8 cellular contexts compared by ENCODE assay signal in the genomic region with DNA sequence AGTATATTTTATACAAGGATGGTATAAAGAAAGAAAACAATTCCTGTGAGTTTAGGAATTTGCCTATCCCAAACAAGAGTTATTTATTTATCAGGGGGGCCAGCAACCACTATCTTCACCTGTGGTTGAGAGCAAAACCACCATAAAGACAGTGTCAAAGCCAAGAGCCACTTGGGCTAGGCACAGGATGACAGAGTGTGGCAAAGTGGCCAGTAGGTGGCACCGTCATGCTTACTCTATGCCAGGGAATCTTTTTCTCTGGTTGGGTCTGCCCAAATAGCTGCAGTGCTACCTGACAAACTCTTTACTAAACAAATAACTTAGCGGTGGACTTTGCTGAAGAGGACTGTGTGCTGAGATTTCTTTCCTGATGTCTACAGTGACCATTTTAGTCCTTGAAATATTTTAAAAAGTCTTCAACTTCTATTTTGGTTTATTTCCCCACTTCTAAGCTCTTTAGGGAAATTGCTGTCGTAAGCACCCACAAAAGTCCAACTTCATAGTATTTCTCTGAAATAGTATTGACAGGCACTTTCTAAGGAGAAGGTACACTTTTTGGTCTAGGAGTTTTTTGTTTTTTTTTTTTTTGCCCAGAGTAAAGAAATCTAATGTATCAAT.
DNase-seq lines count a peak whose midpoint lies in the region; ATAC-seq lines count a peak whose summit lies in the region.

No MANE protein-coding gene starts in this region.

- DNase-seq in COLO829 (ENCODE audit: low spot score): peak; percentile 20
- DNase-seq in NCI-H774 (lab: John Stamatoyannopoulos, UW): peak; percentile 70
- peak in 2 of 3 experiments; percentile 28 to 38 for DNase-seq in activated CD8-positive, alpha-beta memory T cell treated with anti-CD3 and anti-CD28 coated beads for 48 hours (ENCODE audit: low read depth in 2 of 3, low spot score in 2 of 3)
- DNase-seq in epidermal melanocyte (ENCODE audit: insufficient read length, low spot score): peak; percentile 34
- peak; percentile 66 for DNase-seq in myocyte (ENCODE audit: low read depth)
- DNase-seq in stimulated activated CD8-positive, alpha-beta memory T cell treated with anti-CD3 and anti-CD28 coated beads, Interleukin-7, amount 100 ng/mL, for 4 hours (ENCODE audit: low read depth in 2 of 2): peak; percentile 26 to 42

- ATAC-seq in GM19328 (IDR thresholded peaks at IDR 0.05; ENCODE audit: unreplicated experiment) (peak; percentile 73), HG03432 (IDR thresholded peaks at IDR 0.05; ENCODE audit: unreplicated experiment) (peak; percentile 96)

Comparison
In these comparisons a context has a peak if more than half of its experiments do, and no peak if none do; other contexts are left out.
1. Peak in every context shown above with its lines: DNase-seq and ATAC-seq.
2. DNase-seq: peak in every context shown above with its lines; median percentile 70 in NCI-H774; 66 in myocyte; 34 in epidermal melanocyte; 34 in stimulated activated CD8-positive, alpha-beta memory T cell treated with anti-CD3 and anti-CD28 coated beads, Interleukin-7, amount 100 ng/mL, for 4 hours; 33 in activated CD8-positive, alpha-beta memory T cell treated with anti-CD3 and anti-CD28 coated beads for 48 hours; 20 in COLO829.